ENCODE assay signal across 8 cellular contexts in the genomic region with DNA sequence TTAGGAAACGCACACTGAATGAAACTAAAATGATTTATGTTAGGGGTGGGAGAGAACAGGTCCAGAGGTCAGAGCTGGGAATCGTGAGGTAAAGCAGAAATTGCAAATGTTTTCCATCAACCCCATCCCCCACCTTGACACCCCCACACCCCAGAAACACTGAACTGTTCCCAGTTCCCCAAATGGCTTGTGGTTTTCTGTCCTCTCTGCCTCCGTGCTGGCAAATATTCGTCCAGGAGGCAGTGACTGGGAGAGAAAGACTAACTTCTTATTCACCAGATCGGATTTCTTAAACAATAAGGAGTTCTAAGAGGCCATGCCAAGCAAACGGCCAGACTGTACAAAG. TPM values are rescaled to one million over a fixed set of nuclear protein-coding genes. Genes with fewer than 3 reads are reported as not detected.
DNase-seq lines count a peak whose midpoint lies in the region; ATAC-seq, FAIRE-seq and TF ChIP-seq lines count a peak whose summit lies in the region.

No MANE protein-coding gene starts in this region.

- peaks cover 14% of the 10 kb centered on the region for H3K4me1 Mint-ChIP-seq in activated CD8-positive, alpha-beta memory T cell treated with anti-CD3 and anti-CD28 coated beads, Interleukin-2, amount 10 ng/mL, durations not matched to agents 7 days and 5 days
- peaks cover 52% of the 10 kb centered on the region for H3K4me1 Mint-ChIP-seq in astrocyte (ENCODE audit: low read depth, unreplicated experiment)

- FAIRE-seq in astrocyte (lab: Jason Lieb, UNC): no peak

- peak overlapping the region; percentile 95 for H3K4me2 ChIP-seq in astrocyte (ENCODE audit: low read length)

- no peaks in the 10 kb centered on the region for H3K27me3 ChIP-seq in astrocyte (ENCODE audit: insufficient read depth, low read length)
- no peaks in the 10 kb centered on the region for H3K27me3 ChIP-seq in liver (ENCODE audit: control insufficient read depth in 4 of 4, insufficient read depth in 4 of 4, low read length in 3 of 4)
- no peaks in the 10 kb centered on the region for H3K27me3 ChIP-seq in thymus (ENCODE audit: control insufficient read depth, insufficient read depth)

- H3K27ac Mint-ChIP-seq in activated CD8-positive, alpha-beta memory T cell treated with anti-CD3 and anti-CD28 coated beads, Interleukin-2, amount 10 ng/mL, durations not matched to agents 7 days and 5 days: peak overlapping the region; percentile 70
- peak overlapping the region; percentile 89 for H3K27ac Mint-ChIP-seq in astrocyte (ENCODE audit: unreplicated experiment)

- peak overlapping the region; percentile 90 for H3K9ac ChIP-seq in astrocyte (ENCODE audit: low read length)
- peak overlapping the region; percentile 45 to 61 for H3K9ac ChIP-seq in liver (ENCODE audit: low read depth in 1 of 2, low read length in 2 of 2)

- H3K9me3 ChIP-seq in astrocyte (ENCODE audit: insufficient read depth, low read depth, low read length): no peaks in the 10 kb centered on the region
- no peaks in the 10 kb centered on the region for H3K9me3 ChIP-seq in liver (ENCODE audit: control insufficient read depth in 4 of 4, low read length in 3 of 4)
- peaks cover 1% of the 10 kb centered on the region for H3K9me3 ChIP-seq in thymus (ENCODE audit: control insufficient read depth)

- TF ChIP-seq CTCF in astrocyte (IDR thresholded peaks at IDR 0.05; ENCODE audit: insufficient read depth, low read depth, low read length) (no peak), liver (IDR thresholded peaks at IDR 0.05; ENCODE audit: low read depth, low read length, missing input control) (no peak)

- no peaks in the 10 kb centered on the region for H3K79me2 ChIP-seq in astrocyte (ENCODE audit: insufficient read depth, low read length)

- in situ Hi-C loops in KBM-7 (cut with MboI; ENCODE audit: low pct_unique_long_range_greater_than_20kb, low sequenced_read_pairs): no loop called here

- peaks cover 9% of the 10 kb centered on the region for H3K36me3 Mint-ChIP-seq in activated CD8-positive, alpha-beta memory T cell treated with anti-CD3 and anti-CD28 coated beads, Interleukin-2, amount 10 ng/mL, durations not matched to agents 7 days and 5 days
- peaks cover 17% of the 10 kb centered on the region for H3K36me3 Mint-ChIP-seq in astrocyte (ENCODE audit: low read depth, unreplicated experiment)

- H3K4me3 ChIP-seq in astrocyte (ENCODE audit: insufficient read depth, low read depth, low read length) (peak overlapping the region; percentile 74), liver (ENCODE audit: low read depth in 1 of 3, low read length in 3 of 3) (peak overlapping the region; percentile 70 to 84 (median 75)), thymus (ENCODE audit: low read length) (peak overlapping the region; percentile 75)

- WGBS in liver: 2% methylated on average over 6 of the region's 6 CpGs
- WGBS in thymus: 8% methylated on average over 6 of the region's 6 CpGs

- H2AFZ ChIP-seq in astrocyte (ENCODE audit: low read depth, low read length): peak overlapping the region; percentile 91

- H3K4me1 ChIP-seq in astrocyte (ENCODE audit: insufficient read depth, low read length) (peaks cover 24% of the 10 kb centered on the region), liver (ENCODE audit: control insufficient read depth in 4 of 4, insufficient read depth in 4 of 4, low read length in 3 of 4) (peaks cover 12 to 35% (median 19%) of the 10 kb centered on the region in 4 donors), thymus (ENCODE audit: control insufficient read depth, insufficient read depth, low read length) (peaks cover 30% of the 10 kb centered on the region)

- H3K27ac ChIP-seq in astrocyte (ENCODE audit: low read depth, low read length) (peak overlapping the region; percentile 83), liver (ENCODE audit: low read depth in 1 of 2, low read length in 2 of 2) (peak overlapping the region; percentile 90 to 91), thymus (ENCODE audit: low read depth) (peak overlapping the region; percentile 93)

- H3K36me3 ChIP-seq in astrocyte (ENCODE audit: insufficient read depth, low read length) (no peaks in the 10 kb centered on the region), liver (ENCODE audit: control insufficient read depth in 4 of 4, insufficient read depth in 3 of 4, low read depth in 1 of 4, low read length in 3 of 4) (no peaks in the 10 kb centered on the region), thymus (ENCODE audit: control insufficient read depth, insufficient read depth) (no peaks in the 10 kb centered on the region)

- H3K9me3 Mint-ChIP-seq in activated CD8-positive, alpha-beta memory T cell treated with anti-CD3 and anti-CD28 coated beads, Interleukin-2, amount 10 ng/mL, durations not matched to agents 7 days and 5 days (ENCODE audit: low read depth): no peaks in the 10 kb centered on the region
- H3K9me3 Mint-ChIP-seq in astrocyte (ENCODE audit: unreplicated experiment): peaks cover 3% of the 10 kb centered on the region

- CTCF ChIA-PET in activated CD8-positive, alpha-beta memory T cell treated with anti-CD3 and anti-CD28 coated beads, Interleukin-2, amount 10 ng/mL, durations not matched to agents 7 days and 5 days (lab: Charles Lee): interaction anchor here (1.0 to 1.7 kb wide), 4 partner anchors 7 to 27 kb away, joined by 3 to 6 read pairs (median 4); no protein-coding TSS in a partner anchor

- no peak for TF ChIP-seq RAD21 in liver (IDR thresholded peaks at IDR 0.05)

- no peaks in the 10 kb centered on the region for H3K27me3 Mint-ChIP-seq in activated CD8-positive, alpha-beta memory T cell treated with anti-CD3 and anti-CD28 coated beads, Interleukin-2, amount 10 ng/mL, durations not matched to agents 7 days and 5 days
- H3K27me3 Mint-ChIP-seq in astrocyte (ENCODE audit: low read depth, unreplicated experiment): no peaks in the 10 kb centered on the region

- H3K4me3 Mint-ChIP-seq in activated CD8-positive, alpha-beta memory T cell treated with anti-CD3 and anti-CD28 coated beads, Interleukin-2, amount 10 ng/mL, durations not matched to agents 7 days and 5 days: peak overlapping the region; percentile 82
- H3K4me3 Mint-ChIP-seq in astrocyte (ENCODE audit: unreplicated experiment): peak overlapping the region; percentile 92

- no peaks in the 10 kb centered on the region for H4K20me1 ChIP-seq in astrocyte (ENCODE audit: insufficient read depth, low read length)

- DNase-seq in activated CD8-positive, alpha-beta memory T cell treated with anti-CD3 and anti-CD28 coated beads, Interleukin-2, amount 10 ng/mL, durations not matched to agents 7 days and 5 days: no peak
- no peak for DNase-seq in activated CD8-positive, alpha-beta memory T cell treated with anti-CD3 and anti-CD28 coated beads, Interleukin-2, amount 50 U/mL, for 4 hours
- DNase-seq in astrocyte (ENCODE audit: low read depth): no peak
- no peak for DNase-seq in NCI-H748 (lab: John Stamatoyannopoulos, UW; ENCODE audit: unreplicated experiment)
- no peak for DNase-seq in KBM-7
- no peak for DNase-seq in COR-L47 (lab: John Stamatoyannopoulos, UW)

- ATAC-seq in activated CD8-positive, alpha-beta memory T cell treated with anti-CD3 and anti-CD28 coated beads, Interleukin-2, amount 10 ng/mL, durations not matched to agents 7 days and 5 days: no peak

TF ChIP-seq in liver, 16 proteins besides CTCF, POLR2A, EP300 and RAD21 (continues in another document):
- TF ChIP-seq SP1 (IDR thresholded peaks at IDR 0.05) (no peak), EGR1 (IDR thresholded peaks at IDR 0.05; ENCODE audit: low read depth in 2 of 2) (no peak), FOXA1 (IDR thresholded peaks at IDR 0.05) (no peak), GABPA (IDR thresholded peaks at IDR 0.05 in 1 of 2, conservative IDR thresholded peaks at IDR 0.05 in 1 of 2) (no peak), TAF1 (conservative IDR thresholded peaks at IDR 0.05) (no peak), HNF4A (conservative IDR thresholded peaks at IDR 0.05) (no peak)

RNA-seq across cellular contexts. Expression of a gene that starts 0.7 kb away (rescaled TPM):
- total RNA-seq in activated CD8-positive, alpha-beta memory T cell treated with anti-CD3 and anti-CD28 coated beads, Interleukin-2, amount 10 ng/mL, durations not matched to agents 7 days and 5 days: 1 to 10 TPM; 1.2 to 3.1 TPM
- total RNA-seq in astrocyte (69.9 and 83.0 TPM in 2 replicates), liver (10 to 100 TPM in 1 of 2 donors, 1 to 10 TPM in 1; 8.2 to 26.9 TPM)
- polyA plus RNA-seq in liver (10 to 100 TPM; 12.4 to 12.5 TPM), thymus (50.0 TPM)

RNA-seq across cellular contexts. Expression of a gene that starts 19.7 kb away (rescaled TPM):
- total RNA-seq in activated CD8-positive, alpha-beta memory T cell treated with anti-CD3 and anti-CD28 coated beads, Interleukin-2, amount 10 ng/mL, durations not matched to agents 7 days and 5 days: under 1 TPM in 1 of 2 experiments, not detected in 1; 0.37 TPM
- total RNA-seq in astrocyte (6.6 and 8.0 TPM in 2 replicates), liver (10 to 100 TPM; 10.7 to 33.4 TPM)
- polyA plus RNA-seq in liver (10 to 100 TPM; 33.5 to 79.3 TPM), thymus (51.6 TPM)

RNA-seq across cellular contexts. Expression of a gene that starts 41.9 kb away (rescaled TPM):
- 10 to 100 TPM; 29.5 to 29.6 TPM for total RNA-seq in activated CD8-positive, alpha-beta memory T cell treated with anti-CD3 and anti-CD28 coated beads, Interleukin-2, amount 10 ng/mL, durations not matched to agents 7 days and 5 days
- 10.9 and 12.0 TPM in 2 replicates for total RNA-seq in astrocyte
- 10 to 100 TPM; 19.3 to 22.6 TPM for total RNA-seq in liver
- polyA plus RNA-seq in liver: 10 to 100 TPM; 10.3 to 21.3 TPM
- 51.7 TPM for polyA plus RNA-seq in thymus

RNA-seq across cellular contexts. Expression of a gene that starts 47.7 kb away (rescaled TPM):
- not detected for total RNA-seq in activated CD8-positive, alpha-beta memory T cell treated with anti-CD3 and anti-CD28 coated beads, Interleukin-2, amount 10 ng/mL, durations not matched to agents 7 days and 5 days
- not detected in 2 replicates for total RNA-seq in astrocyte
- total RNA-seq in liver: under 1 TPM in 1 of 2 donors, not detected in 1; 0.33 TPM
- under 1 TPM in 1 of 2 donors, not detected in 1; 0.02 TPM for polyA plus RNA-seq in liver
- polyA plus RNA-seq in thymus: 0.07 TPM
